Comparison of ENCODE assay signal across 8 cellular contexts in the genomic region with DNA sequence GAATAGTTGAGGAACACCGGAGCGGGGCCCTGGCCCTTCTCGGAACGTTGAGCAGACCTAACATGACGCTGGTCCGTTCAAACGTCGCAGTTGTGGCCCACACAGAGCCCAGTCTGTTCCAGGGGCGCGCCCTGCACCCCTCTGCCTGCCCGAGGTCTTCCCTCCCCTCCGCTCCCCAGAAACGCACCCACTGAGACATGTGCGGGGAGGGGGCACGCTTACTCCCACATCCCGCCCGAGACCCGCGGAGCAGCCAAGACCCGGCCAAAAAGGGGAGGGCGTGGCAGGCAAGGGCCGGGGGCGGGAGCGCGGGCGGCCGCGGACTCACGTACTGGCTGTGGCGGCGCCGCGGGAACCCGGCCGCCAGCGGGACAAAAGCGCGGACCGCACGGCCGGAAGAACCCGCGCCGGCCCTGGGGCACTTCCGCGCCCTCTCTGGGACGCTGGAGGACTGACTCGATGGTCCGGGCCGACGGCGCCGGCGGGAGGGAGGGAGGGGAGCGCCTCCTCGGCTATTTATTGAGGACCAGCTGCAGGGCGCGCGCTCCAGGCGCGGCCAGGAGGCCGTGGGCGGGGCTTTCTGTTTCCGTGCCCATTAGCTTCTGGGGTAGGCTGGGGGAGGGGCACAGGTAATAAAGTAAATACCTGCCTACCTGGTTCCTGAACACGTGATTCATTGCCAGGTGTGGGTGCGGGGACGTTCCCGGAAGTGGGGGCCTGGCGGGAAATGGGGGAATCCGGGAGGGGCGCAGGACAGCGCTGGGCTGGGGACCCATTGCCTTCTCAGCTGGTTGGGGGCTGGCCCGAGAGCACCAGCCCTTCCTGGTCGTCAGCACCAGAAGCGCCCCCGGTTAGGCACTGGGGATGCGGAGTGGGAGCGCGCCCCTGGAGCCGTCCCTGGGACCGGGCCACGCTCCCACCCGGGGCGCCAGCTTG. TPM values are rescaled to one million over a fixed set of nuclear protein-coding genes. Genes with fewer than 3 reads are reported as not detected.
A peak's percentile ranks its signal among the peaks of the same experiment; 100 is the strongest.
DNase-seq lines count a peak whose midpoint lies in the region; ATAC-seq and TF ChIP-seq lines count a peak whose summit lies in the region.

A gene (minus strand): TSS at position 390 of the 936 bp plus-strand sequence. CDS start 57 bp downstream, at position 333.

- peaks cover 8% of the 10 kb centered on the region for H3K36me3 ChIP-seq in CD4-positive, alpha-beta memory T cell (ENCODE audit: insufficient read depth, low read length)
- H3K36me3 ChIP-seq in lung (ENCODE audit: control insufficient read depth in 2 of 2, insufficient read depth in 2 of 2, low read length in 2 of 2), result no peaks in the 10 kb centered on the region

- whole genome bisulfite sequencing in lung, 2 donors, result 1% methylated on average over 55 to 84 of the region's 84 CpGs

- DNase-seq in CD4-positive, alpha-beta memory T cell, result peak; percentile 86 to 89 (median 86)
- DNase-seq in HK-2 (ENCODE audit: unreplicated experiment) (peak; percentile 80), NCI-H82 treated with DMSO at 0.1 percent for 48 hours (lab: John Stamatoyannopoulos, UW; ENCODE audit: unreplicated experiment) (peak; percentile 58), ecto neural progenitor cell (ENCODE audit: low spot score) (peak; percentile 95), lung (ENCODE audit: low spot score) (peak; percentile 92)
- DNase-seq in activated CD8-positive, alpha-beta T cell treated with anti-CD3 and anti-CD28 coated beads for 36 hours, result peak; percentile 91
- peak; percentile 71 to 81 (median 77) for DNase-seq in stimulated activated CD4-positive, alpha-beta T cell treated with anti-CD3 and anti-CD28 coated beads, TNF-alpha, amount 100 ng/mL, for 24 hours (ENCODE audit: low read depth in 3 of 3)

- H3K27ac Mint-ChIP-seq in CD4-positive, alpha-beta memory T cell, result peak within 1 kb of the TSS; percentile 96 to 98 (median 97)
- H3K27ac Mint-ChIP-seq in activated CD8-positive, alpha-beta T cell treated with anti-CD3 and anti-CD28 coated beads for 36 hours, result peak within 1 kb of the TSS; percentile 89

- no peaks in the 10 kb centered on the region for H3K27me3 ChIP-seq in CD4-positive, alpha-beta memory T cell (ENCODE audit: insufficient read depth, low read length)
- H3K27me3 ChIP-seq in lung (ENCODE audit: control insufficient read depth, insufficient read depth), result no peaks in the 10 kb centered on the region

- H3K27ac ChIP-seq in CD4-positive, alpha-beta memory T cell (ENCODE audit: low read depth, low read length), result peak within 1 kb of the TSS; percentile 67
- H3K27ac ChIP-seq in lung (ENCODE audit: low read depth in 1 of 2, low read length in 1 of 2), result peak within 1 kb of the TSS; percentile 90 to 92

- intact Hi-C loops in CD4-positive, alpha-beta memory T cell (cut with micrococcal nuclease), result loop anchor here (1.0 to 2.0 kb wide), 6 partner anchors 8 to 362 kb away; a partner anchor contains a TSS
- intact Hi-C loops in activated CD8-positive, alpha-beta T cell treated with anti-CD3 and anti-CD28 coated beads for 36 hours (cut with micrococcal nuclease), result loop anchor here (5.0 kb wide), 1 partner anchor 49 kb away; no protein-coding TSS in a partner anchor

- H3K9me3 Mint-ChIP-seq in CD4-positive, alpha-beta memory T cell, result no peaks in the 10 kb centered on the region
- H3K9me3 Mint-ChIP-seq in activated CD8-positive, alpha-beta T cell treated with anti-CD3 and anti-CD28 coated beads for 36 hours, result no peaks in the 10 kb centered on the region

- CTCF ChIA-PET in CD4-positive, alpha-beta memory T cell (lab: Charles Lee; ENCODE audit: partially characterized antibody), result interaction anchor here (1.0 to 4.1 kb wide), 8 partner anchors 8 to 77 kb away, joined by 3 to 25 read pairs (median 6); a partner anchor contains a TSS
- CTCF ChIA-PET in activated CD8-positive, alpha-beta T cell treated with anti-CD3 and anti-CD28 coated beads for 36 hours (lab: Charles Lee), result interaction anchor here (0.9 to 1.9 kb wide), 3 partner anchors 8 to 60 kb away, joined by 3 to 5 read pairs (median 5); a partner anchor contains a TSS

- ATAC-seq in GM19455 (IDR thresholded peaks at IDR 0.05; ENCODE audit: unreplicated experiment) (peak; percentile 81), lung (ENCODE audit: insufficient read depth, low FRiP score) (peak; percentile 95)
- ATAC-seq in activated CD8-positive, alpha-beta T cell treated with anti-CD3 and anti-CD28 coated beads for 36 hours, result peak; percentile 87

- H3K4me3 ChIP-seq in CD4-positive, alpha-beta memory T cell (ENCODE audit: low read length in 2 of 2), result peak within 1 kb of the TSS; percentile 36 to 96
- H3K4me3 ChIP-seq in lung, result peak within 1 kb of the TSS; percentile 81

- POLR2A ChIA-PET in CD4-positive, alpha-beta memory T cell (lab: Charles Lee; ENCODE audit: partially characterized antibody), result interaction anchor here (0.8 to 5.5 kb wide), 9 partner anchors 10 to 399 kb away, joined by 3 to 73 read pairs (median 5); a partner anchor contains a TSS
- POLR2A ChIA-PET in activated CD8-positive, alpha-beta T cell treated with anti-CD3 and anti-CD28 coated beads for 36 hours (lab: Charles Lee), result interaction anchor here (0.7 to 1.8 kb wide), 7 partner anchors 9 to 400 kb away, joined by 3 to 7 read pairs (median 3); a partner anchor contains a TSS

- peaks cover 13 to 31% (median 19%) of the 10 kb centered on the region in 4 donors for H3K4me1 Mint-ChIP-seq in CD4-positive, alpha-beta memory T cell
- H3K4me1 Mint-ChIP-seq in activated CD8-positive, alpha-beta T cell treated with anti-CD3 and anti-CD28 coated beads for 36 hours (ENCODE audit: low read depth), result peaks cover 18% of the 10 kb centered on the region

- peak within 1 kb of the TSS; percentile 90 to 95 (median 92) for H3K4me3 Mint-ChIP-seq in CD4-positive, alpha-beta memory T cell
- H3K4me3 Mint-ChIP-seq in activated CD8-positive, alpha-beta T cell treated with anti-CD3 and anti-CD28 coated beads for 36 hours, result peak within 1 kb of the TSS; percentile 92

- TF ChIP-seq CTCF in activated CD8-positive, alpha-beta T cell treated with anti-CD3 and anti-CD28 coated beads for 36 hours (IDR thresholded peaks at IDR 0.05), result peak; percentile 13
- TF ChIP-seq CTCF in lung (IDR thresholded peaks at IDR 0.05; ENCODE audit: control extremely low read depth, extremely low read depth), result no peak

- no peaks in the 10 kb centered on the region for H3K9me3 ChIP-seq in CD4-positive, alpha-beta memory T cell (ENCODE audit: control insufficient read depth in 1 of 2, low read length in 2 of 2)
- H3K9me3 ChIP-seq in lung (ENCODE audit: control insufficient read depth in 2 of 2, insufficient read depth in 1 of 2, low read length in 1 of 2), result no peaks in the 10 kb centered on the region

- H3K27me3 Mint-ChIP-seq in CD4-positive, alpha-beta memory T cell, result peaks cover 0 to 2% of the 10 kb centered on the region in 2 donors
- peaks cover 1% of the 10 kb centered on the region for H3K27me3 Mint-ChIP-seq in activated CD8-positive, alpha-beta T cell treated with anti-CD3 and anti-CD28 coated beads for 36 hours

- peaks cover 12 to 18% of the 10 kb centered on the region in 2 donors for H3K36me3 Mint-ChIP-seq in CD4-positive, alpha-beta memory T cell
- H3K36me3 Mint-ChIP-seq in activated CD8-positive, alpha-beta T cell treated with anti-CD3 and anti-CD28 coated beads for 36 hours (ENCODE audit: low read depth), result peaks cover 16% of the 10 kb centered on the region

- H3K4me1 ChIP-seq in CD4-positive, alpha-beta memory T cell (ENCODE audit: insufficient read depth, low read length), result peaks cover 9% of the 10 kb centered on the region
- peaks cover 0 to 6% of the 10 kb centered on the region in 2 donors for H3K4me1 ChIP-seq in lung (ENCODE audit: control insufficient read depth in 2 of 2, insufficient read depth in 2 of 2, low read length in 2 of 2)

RNA-seq across cellular contexts. Expression of the gene that starts here (rescaled TPM):
- 10 to 100 TPM; 71.1 to 71.7 TPM for total RNA-seq in CD4-positive, alpha-beta memory T cell
- polyA plus RNA-seq in CD4-positive, alpha-beta memory T cell, result 10 to 100 TPM; 11.4 to 21.1 TPM
- total RNA-seq in activated CD8-positive, alpha-beta T cell treated with anti-CD3 and anti-CD28 coated beads for 36 hours, result 10 to 100 TPM; 22.2 to 22.6 TPM
- total RNA-seq in lung, result 10 to 100 TPM; 18.1 to 31.2 TPM
- polyA plus RNA-seq in lung, result 10 to 100 TPM in 1 of 2 donors, 1 to 10 TPM in 1; 9.6 to 21.9 TPM

Comparison
In these comparisons a context has a peak if more than half of its experiments do, and no peak if none do; other contexts are left out.
1. Peak in every context shown above with its lines: DNase-seq, ATAC-seq, H3K4me3 ChIP-seq and H3K27ac ChIP-seq.